In the genomic region with DNA sequence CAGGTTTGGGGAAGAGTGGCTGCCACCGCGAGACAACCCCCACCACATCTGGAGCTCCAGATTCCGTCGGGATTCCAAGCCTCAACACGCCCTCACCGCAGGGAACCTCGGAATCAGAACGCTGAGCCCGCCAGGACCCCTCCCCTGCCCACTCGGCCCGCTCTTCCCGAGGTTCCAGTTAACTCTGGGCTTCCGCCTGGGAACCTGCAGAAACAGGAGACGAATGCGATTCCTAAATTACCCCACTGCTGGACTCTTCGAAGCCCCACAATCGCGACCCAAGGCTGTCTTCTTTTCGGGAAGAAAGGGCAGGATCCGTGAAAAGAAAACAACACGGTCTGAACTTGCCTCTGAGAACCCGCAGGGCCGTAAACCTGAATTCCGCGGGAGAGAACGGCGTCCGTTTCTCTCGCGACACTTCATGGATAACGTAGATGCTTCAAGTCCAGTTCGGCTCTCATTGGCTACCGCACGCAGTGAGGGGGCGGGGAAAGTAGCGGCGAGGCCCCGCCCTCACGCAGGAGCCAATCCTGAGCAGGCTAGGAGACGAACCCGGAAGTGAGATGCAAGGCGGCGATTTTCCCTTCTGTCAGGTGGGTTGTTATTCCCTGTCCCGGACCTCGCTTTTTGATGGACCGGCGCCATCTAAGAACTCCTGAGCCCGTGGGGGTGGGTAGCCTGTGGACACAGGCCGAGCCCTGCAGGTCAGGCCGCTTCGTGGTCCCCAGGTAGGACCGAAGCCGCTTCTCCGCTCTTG, we compare ENCODE assay signal across 8 cellular contexts. TPM values are rescaled to one million over a fixed set of nuclear protein-coding genes. Genes with fewer than 3 reads are reported as not detected.
A peak's percentile ranks its signal among the peaks of the same experiment; 100 is the strongest.
DNase-seq lines count a peak whose midpoint lies in the region; ATAC-seq and TF ChIP-seq lines count a peak whose summit lies in the region.

A gene with protein sequence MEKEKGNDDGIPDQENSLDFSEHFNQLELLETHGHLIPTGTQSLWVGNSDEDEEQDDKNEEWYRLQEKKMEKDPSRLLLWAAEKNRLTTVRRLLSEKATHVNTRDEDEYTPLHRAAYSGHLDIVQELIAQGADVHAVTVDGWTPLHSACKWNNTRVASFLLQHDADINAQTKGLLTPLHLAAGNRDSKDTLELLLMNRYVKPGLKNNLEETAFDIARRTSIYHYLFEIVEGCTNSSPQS (plus strand): TSS at position 542 of the 757 bp plus-strand sequence. CDS start 2,710 bp downstream, outside the sequence.
Gene MRE11, minus strand, starts transcription at position 402 of the 757 bp plus-strand sequence. CDS start 1,043 bp downstream, outside the sequence.

- ATAC-seq in GM19438 (IDR thresholded peaks at IDR 0.05; ENCODE audit: low read depth, unreplicated experiment) (peak; percentile 100), HG03575 (IDR thresholded peaks at IDR 0.05; ENCODE audit: extremely low read depth, insufficient number of reproducible peaks, low FRiP score, unreplicated experiment) (peak; percentile 98), right lobe of liver (peak; percentile 100)

- peak; percentile 68 for TF ChIP-seq POLR2A in right lobe of liver (IDR thresholded peaks at IDR 0.05)

- intact Hi-C loops in CD14-positive monocyte (cut with micrococcal nuclease) (loop anchor here in 1 of 2 donors (10.0 kb wide), 1 partner anchor 1299 kb away; the partner anchor contains the start of gene SLC36A4), dorsolateral prefrontal cortex (cut with DNase I) (loop anchor here (10.0 kb wide), 3 partner anchors 369 to 749 kb away; partner anchors contain the start of genes C11orf54 (in 2 of the 2), TAF1D (in 2 of the 2), MED17 (in 1 of the 2) and PANX1 (in 1 of the 2)), right lobe of liver (cut with DNase I) (no loop called here)
- intact Hi-C loops in activated CD4-positive, alpha-beta memory T cell treated with anti-CD3 and anti-CD28 coated beads for 36 hours (cut with micrococcal nuclease) = loop anchor here (1.0 to 10.0 kb wide), 9 partner anchors 50 to 1299 kb away; partner anchors contain the start of genes C11orf54, CEP295, CEP57 and FUT4

- H3K4me1 Mint-ChIP-seq in CD14-positive monocyte = peaks cover 27% of the 10 kb centered on the region
- H3K4me1 Mint-ChIP-seq in activated CD4-positive, alpha-beta memory T cell treated with anti-CD3 and anti-CD28 coated beads for 36 hours (ENCODE audit: low read depth) = peaks cover 34% of the 10 kb centered on the region

- TF ChIP-seq CTCF in CD14-positive monocyte (IDR thresholded peaks at IDR 0.05) = no peak
- peak in 22 of 56 donors; percentile 5 to 43 (median 22) for TF ChIP-seq CTCF in dorsolateral prefrontal cortex (IDR thresholded peaks at IDR 0.05 in 54 of 56, conservative IDR thresholded peaks at IDR 0.05 in 2 of 56; ENCODE audit: low read depth in 1 of 56, partially characterized antibody in 56 of 56)
- TF ChIP-seq CTCF in right lobe of liver (IDR thresholded peaks at IDR 0.05) = no peak

- DNase-seq in CD14-positive monocyte (ENCODE audit: low spot score) (peak; percentile 98), NCI-H82 treated with DMSO at 0.1 percent for 48 hours (lab: John Stamatoyannopoulos, UW; ENCODE audit: unreplicated experiment) (peak; percentile 83), dorsolateral prefrontal cortex (peak; percentile 92 to 99 (median 98)), right lobe of liver (peak; percentile 95 to 97 (median 97))
- DNase-seq in activated CD4-positive, alpha-beta memory T cell treated with anti-CD3 and anti-CD28 coated beads for 36 hours = peak; percentile 98
- peak; percentile 89 to 97 for DNase-seq in stimulated activated CD4-positive, alpha-beta T cell treated with anti-CD3 and anti-CD28 coated beads, Interleukin-4, amount 100 ng/mL, for 4 hours

- H3K27me3 ChIP-seq in dorsolateral prefrontal cortex = no peaks in the 10 kb centered on the region
- no peaks in the 10 kb centered on the region for H3K27me3 ChIP-seq in right lobe of liver

- POLR2A ChIA-PET in activated CD4-positive, alpha-beta memory T cell treated with anti-CD3 and anti-CD28 coated beads for 36 hours (lab: Charles Lee) = interaction anchor here (0.6 kb wide), 1 partner anchor 710 kb away, joined by 3 read pairs; the partner anchor contains the start of gene MED17

- H3K36me3 ChIP-seq in right lobe of liver = peaks cover 0 to 19% (median 8%) of the 10 kb centered on the region in 4 donors

- WGBS in right lobe of liver (ENCODE audit: insufficient coverage, low coverage, low lambda C conversion rate, missing lambda C conversion rate) = under 1% methylated on average over 30 of the region's 54 CpGs

- no peaks in the 10 kb centered on the region for H3K9me3 ChIP-seq in right lobe of liver

- H3K27me3 Mint-ChIP-seq in CD14-positive monocyte (ENCODE audit: low read depth in 3 of 3) = no peaks in the 10 kb centered on the region
- no peaks in the 10 kb centered on the region for H3K27me3 Mint-ChIP-seq in activated CD4-positive, alpha-beta memory T cell treated with anti-CD3 and anti-CD28 coated beads for 36 hours

- H3K36me3 Mint-ChIP-seq in CD14-positive monocyte = peaks cover 37 to 39% of the 10 kb centered on the region in 2 donors
- peaks cover 22% of the 10 kb centered on the region for H3K36me3 Mint-ChIP-seq in activated CD4-positive, alpha-beta memory T cell treated with anti-CD3 and anti-CD28 coated beads for 36 hours

- H3K4me1 ChIP-seq in right lobe of liver = peaks cover 0 to 15% (median 3%) of the 10 kb centered on the region in 4 donors

- H3K27ac ChIP-seq in dorsolateral prefrontal cortex (peak within 1 kb of the TSS in 55 of 59 donors; percentile 3 to 87 (median 69)), right lobe of liver (peak within 1 kb of the TSS; percentile 49 to 75 (median 55))

- H3K4me3 ChIP-seq in dorsolateral prefrontal cortex (peak within 1 kb of the TSS; percentile 51 to 99 (median 91)), right lobe of liver (peak within 1 kb of the TSS; percentile 83 to 89 (median 87))

- no peaks in the 10 kb centered on the region for H3K9me3 Mint-ChIP-seq in CD14-positive monocyte
- no peaks in the 10 kb centered on the region for H3K9me3 Mint-ChIP-seq in activated CD4-positive, alpha-beta memory T cell treated with anti-CD3 and anti-CD28 coated beads for 36 hours

- H3K4me3 Mint-ChIP-seq in CD14-positive monocyte = peak within 1 kb of the TSS; percentile 94 to 98
- H3K4me3 Mint-ChIP-seq in activated CD4-positive, alpha-beta memory T cell treated with anti-CD3 and anti-CD28 coated beads for 36 hours = peak within 1 kb of the TSS; percentile 96

- H3K27ac Mint-ChIP-seq in CD14-positive monocyte = peak within 1 kb of the TSS; percentile 91 to 97 (median 95)
- H3K27ac Mint-ChIP-seq in activated CD4-positive, alpha-beta memory T cell treated with anti-CD3 and anti-CD28 coated beads for 36 hours = peak within 1 kb of the TSS; percentile 89

- CTCF ChIA-PET in activated CD4-positive, alpha-beta memory T cell treated with anti-CD3 and anti-CD28 coated beads for 36 hours (lab: Charles Lee) = interaction anchor here (0.5 to 1.0 kb wide), 4 partner anchors 11 to 368 kb away, joined by 3 to 4 read pairs (median 3); no protein-coding TSS in a partner anchor

RNA-seq across cellular contexts. Expression of the first gene that starts in this region (rescaled TPM):
- polyA plus RNA-seq in CD14-positive monocyte = 10 to 100 TPM; 12.8 to 13.1 TPM
- 10 to 100 TPM; 18.6 to 19.2 TPM for total RNA-seq in activated CD4-positive, alpha-beta memory T cell treated with anti-CD3 and anti-CD28 coated beads for 36 hours
- total RNA-seq in dorsolateral prefrontal cortex (10 to 100 TPM in 106 of 120 experiments, 1 to 10 TPM in 14; 7.4 to 21.0 (median 13.1) TPM), right lobe of liver (1 to 10 TPM; 4.4 to 6.6 (median 5.1) TPM)

RNA-seq across cellular contexts. Expression of gene MRE11, which starts in this region (rescaled TPM):
- 10 to 100 TPM in 1 of 2 donors, 1 to 10 TPM in 1; 7.8 to 12.1 TPM for polyA plus RNA-seq in CD14-positive monocyte
- total RNA-seq in activated CD4-positive, alpha-beta memory T cell treated with anti-CD3 and anti-CD28 coated beads for 36 hours = 10 to 100 TPM; 43.4 to 47.6 TPM
- total RNA-seq in dorsolateral prefrontal cortex = 10 to 100 TPM; 11.0 to 29.5 (median 19.0) TPM
- 1 to 10 TPM; 4.5 to 7.7 (median 5.0) TPM for total RNA-seq in right lobe of liver

Comparison
In these comparisons a context has a peak if more than half of its experiments do, and no peak if none do; other contexts are left out.
1. Peak in every context shown above with its lines: DNase-seq, ATAC-seq, H3K4me3 ChIP-seq and H3K27ac ChIP-seq.
2. intact Hi-C loops: an anchor here in activated CD4-positive, alpha-beta memory T cell treated with anti-CD3 and anti-CD28 coated beads for 36 hours (1.0 to 10.0 kb wide) and dorsolateral prefrontal cortex (10.0 kb wide); none called in right lobe of liver.